10 cellular contexts compared by ENCODE assay signal in the genomic region with DNA sequence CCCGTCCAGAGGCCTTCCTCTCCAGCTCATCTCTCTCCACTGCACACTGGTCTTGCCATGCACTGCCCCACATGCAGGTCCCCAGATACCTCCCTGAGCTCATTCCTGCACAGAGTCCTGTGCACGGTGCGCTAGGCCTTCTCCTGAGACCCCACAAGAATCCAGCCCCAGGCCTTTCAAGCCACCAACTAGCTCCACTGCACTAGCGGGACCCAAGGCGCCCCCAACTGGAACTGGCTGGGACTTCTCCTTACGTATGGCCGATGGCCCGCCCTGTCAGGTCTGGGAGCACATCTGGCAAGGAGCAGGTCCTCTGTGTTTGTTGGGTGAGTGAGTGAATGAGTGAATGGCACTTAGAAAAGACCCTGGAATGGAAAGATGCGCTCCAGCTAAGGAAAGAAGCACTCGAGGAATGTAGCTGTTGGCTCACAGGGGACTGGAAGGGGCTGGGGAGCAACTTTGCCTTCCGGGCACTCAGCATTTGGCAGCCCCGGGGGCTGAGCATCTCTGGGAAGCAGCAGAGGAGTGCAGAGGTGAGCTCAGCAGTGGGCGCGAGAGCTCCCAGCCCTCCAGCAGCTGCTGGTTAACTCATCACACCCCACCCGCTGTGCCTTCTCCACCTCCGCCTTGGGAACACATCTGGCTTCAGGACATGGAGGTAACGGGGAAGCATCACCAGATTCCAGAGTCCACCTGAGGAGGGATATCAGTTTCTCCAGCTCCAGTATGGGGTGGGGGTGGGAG.
DNase-seq lines count a peak whose midpoint lies in the region; ATAC-seq and TF ChIP-seq lines count a peak whose summit lies in the region.
"Had no signal": no experiment of that assay in that cellular context is flagged by ENCODE, and none has a peak within 500 bp of the region (broad histone marks: within the 10 kb centered on the region; RNA-seq: fewer than 3 reads in every experiment).

No MANE protein-coding gene starts in this region.

- no peaks in the 10 kb centered on the region for H3K36me3 Mint-ChIP-seq in glutamatergic neuron (ENCODE audit: unreplicated experiment)
- H3K36me3 Mint-ChIP-seq: activated naive CD8-positive, alpha-beta T cell had no signal

- peak; percentile 39 for TF ChIP-seq CTCF in AG04449 (IDR thresholded peaks at IDR 0.05; ENCODE audit: insufficient read depth, low read length, missing control alignments)
- 0 out of 2 replicates have a peak, but pooled peaks have one; percentile 20 for TF ChIP-seq CTCF in GM12874 (IDR thresholded peaks at IDR 0.05; ENCODE audit: insufficient read depth, low read depth, low read length)
- TF ChIP-seq CTCF in glutamatergic neuron (IDR thresholded peaks at IDR 0.05; ENCODE audit: partially characterized antibody, unreplicated experiment): peak; percentile 33
- peak in 1 of 2 experiments; percentile 17 for TF ChIP-seq CTCF in tibial artery (IDR thresholded peaks at IDR 0.05)

- ATAC-seq in GM19023 (IDR thresholded peaks at IDR 0.05; ENCODE audit: unreplicated experiment): no peak
- ATAC-seq in HG02798 (IDR thresholded peaks at IDR 0.05; ENCODE audit: poor library complexity, unreplicated experiment): no peak

- no peaks in the 10 kb centered on the region for H3K9me3 ChIP-seq in tibial artery
- H3K9me3 ChIP-seq: gastrocnemius medialis had no signal

- no peak overlapping the region for H3K4me3 Mint-ChIP-seq in glutamatergic neuron (ENCODE audit: unreplicated experiment)
- H3K4me3 Mint-ChIP-seq: activated naive CD8-positive, alpha-beta T cell had no signal

- DNase-seq in AG04449 (ENCODE audit: low read depth, low spot score) (no peak), UCSD-AML1 (lab: John Stamatoyannopoulos, UW; ENCODE audit: unreplicated experiment) (peak; percentile 41), glutamatergic neuron (peak; percentile 66), NCI-H2081 (lab: John Stamatoyannopoulos, UW) (no peak), tibial artery (no peak)

- intact Hi-C loops in tibial artery (cut with DNase I; ENCODE audit: low total_unique reads): loop anchor here (10.0 kb wide), 1 partner anchor 106 kb away; no protein-coding TSS in a partner anchor

- H3K4me1 Mint-ChIP-seq in glutamatergic neuron (ENCODE audit: low read depth, unreplicated experiment): peaks cover 14% of the 10 kb centered on the region

- peaks cover 7% of the 10 kb centered on the region for H3K9me3 Mint-ChIP-seq in glutamatergic neuron (ENCODE audit: unreplicated experiment)

- H3K4me3 ChIP-seq in AG04449 (ENCODE audit: low read depth, low read length) (no peak overlapping the region), tibial artery (no peak overlapping the region)
- H3K4me3 ChIP-seq: gastrocnemius medialis had no signal

- POLR2A ChIA-PET in AG04449 (lab: Yijun Ruan, JAX): no interaction called here

- H3K36me3 ChIP-seq in tibial artery: peaks cover 10 to 33% (median 29%) of the 10 kb centered on the region in 3 donors
- H3K36me3 ChIP-seq: gastrocnemius medialis had no signal

- no peak overlapping the region for H3K27ac Mint-ChIP-seq in glutamatergic neuron (ENCODE audit: unreplicated experiment)
- H3K27ac Mint-ChIP-seq: activated naive CD8-positive, alpha-beta T cell had no signal

- no peaks in the 10 kb centered on the region for H3K4me1 ChIP-seq in tibial artery
- H3K4me1 ChIP-seq: gastrocnemius medialis had no signal

- no peaks in the 10 kb centered on the region for H3K27me3 ChIP-seq in tibial artery
- H3K27me3 ChIP-seq: gastrocnemius medialis had no signal

- H3K27me3 Mint-ChIP-seq in glutamatergic neuron (ENCODE audit: unreplicated experiment): peaks cover 7% of the 10 kb centered on the region
- H3K27me3 Mint-ChIP-seq: activated naive CD8-positive, alpha-beta T cell had no signal

- no peak overlapping the region for H3K27ac ChIP-seq in tibial artery

- CTCF ChIA-PET in AG04449 (lab: Yijun Ruan, JAX): interaction anchor here (1.0 to 1.8 kb wide), 8 partner anchors 10 to 260 kb away, joined by 3 to 8 read pairs (median 4); no protein-coding TSS in a partner anchor

Comparison
In these comparisons a context has a peak if more than half of its experiments do, and no peak if none do; other contexts are left out.
1. DNase-seq: peak in UCSD-AML1 (single experiment) and glutamatergic neuron (single experiment); none in AG04449 (single experiment), NCI-H2081 (0 of 2) and tibial artery (0 of 2).